In genomic region chr13:50123862-50124535, GRCh38 we compare ENCODE assay signal across 8 cellular contexts.
DNase-seq lines count a peak whose midpoint lies in the region; ATAC-seq, FAIRE-seq and TF ChIP-seq lines count a peak whose summit lies in the region.

No MANE protein-coding gene starts in this region.

- ATAC-seq in A549: peak; percentile 78 to 84
- ATAC-seq in GM18861 (IDR thresholded peaks at IDR 0.05; ENCODE audit: unreplicated experiment): peak; percentile 41
- ATAC-seq in HG03060 (IDR thresholded peaks at IDR 0.05; ENCODE audit: low read depth, unreplicated experiment): peak; percentile 42

- no peak; a peak in 1 of 5 replicates for TF ChIP-seq RAD21 in A549 (conservative IDR thresholded peaks at IDR 0.05 in 1 of 2, IDR thresholded peaks at IDR 0.05 in 1 of 2)

- no peak for FAIRE-seq in A549 (lab: Jason Lieb, UNC)
- FAIRE-seq in kidney (lab: Jason Lieb, UNC): no peak

- TF ChIP-seq EP300 in A549 (IDR thresholded peaks at IDR 0.05): no peak

- no peaks in the 10 kb centered on the region for H3K36me3 ChIP-seq in kidney (ENCODE audit: control insufficient read depth in 1 of 2, insufficient read depth in 2 of 2, low read length in 2 of 2)

- peak overlapping the region; percentile 91 for H3K4me2 ChIP-seq in A549

- DNase-seq in A549 (ENCODE audit: low read depth in 1 of 2, low spot score in 1 of 2) (peak; percentile 21 to 93), NCI-H2171 treated with DMSO at 0.1 percent for 48 hours (lab: John Stamatoyannopoulos, UW) (peak; percentile 93), caudate nucleus (lab: John Stamatoyannopoulos, UW) (peak in 48 of 61 donors; percentile 42 to 97 (median 88)), kidney (peak; percentile 99)
- DNase-seq in stimulated activated CD4-positive, alpha-beta T cell treated with anti-CD3 and anti-CD28 coated beads, Interleukin-15, amount 100 ng/mL, for 1 hour (ENCODE audit: low read depth in 1 of 2, low spot score in 1 of 2): peak; percentile 47 to 52

- TF ChIP-seq CTCF in A549 (IDR thresholded peaks at IDR 0.05): no peak
- TF ChIP-seq CTCF in WI38 (IDR thresholded peaks at IDR 0.05; ENCODE audit: low read depth, low read length): no peak
- TF ChIP-seq CTCF in kidney (IDR thresholded peaks at IDR 0.05; ENCODE audit: borderline replicate concordance, extremely low read depth, insufficient read depth): no peak

- peak; percentile 40 for TF ChIP-seq POLR2A in A549 (IDR thresholded peaks at IDR 0.05; ENCODE audit: low read length)

- H3K27ac ChIP-seq in A549: peak overlapping the region; percentile 97 to 99
- H3K27ac ChIP-seq in caudate nucleus (ENCODE audit: low read depth, low read length): peak overlapping the region; percentile 99
- peak overlapping the region; percentile 98 for H3K27ac ChIP-seq in kidney (ENCODE audit: low read depth in 2 of 2, low read length in 2 of 2)

- H3K9me3 ChIP-seq in A549: no peaks in the 10 kb centered on the region
- H3K9me3 ChIP-seq in kidney (ENCODE audit: control insufficient read depth in 1 of 2, low read length in 2 of 2): no peaks in the 10 kb centered on the region

- WGBS in A549 (ENCODE audit: missing lambda C conversion rate): no CpG with 5 or more reads among the region's 69 CpGs

- peak overlapping the region; percentile 63 to 88 for H3K9ac ChIP-seq in kidney (ENCODE audit: low read length in 2 of 2)

- intact Hi-C loops in kidney (cut with DNase I): no loop called here

- peak overlapping the region; percentile 67 for H3K4me3 ChIP-seq in A549
- peak overlapping the region; percentile 74 for H3K4me3 ChIP-seq in WI38 (ENCODE audit: low read depth, low read length)
- peak overlapping the region; percentile 77 to 82 for H3K4me3 ChIP-seq in kidney (ENCODE audit: low read length in 2 of 2)

- POLR2A ChIA-PET in A549 (lab: Yijun Ruan, JAX): interaction anchor here (2.7 to 3.0 kb wide), 2 partner anchors 42 to 127 kb away, joined by 16 to 21 read pairs; partner anchors contain the start of gene TRIM13

- CTCF ChIA-PET in A549 (lab: Yijun Ruan, JAX): interaction anchor here (0.7 to 1.0 kb wide), 3 partner anchors 40 to 453 kb away, joined by 3 read pairs; no protein-coding TSS in a partner anchor

- peaks cover 14% of the 10 kb centered on the region; the same call in 2 of the 3 replicates for H3K4me1 ChIP-seq in A549
- peaks cover 7 to 10% of the 10 kb centered on the region in 2 donors for H3K4me1 ChIP-seq in kidney (ENCODE audit: control insufficient read depth in 1 of 2, insufficient read depth in 1 of 2, low read depth in 1 of 2, low read length in 2 of 2)

TF ChIP-seq in A549, 52 proteins besides CTCF, POLR2A, EP300 and RAD21:
- no peak for TF ChIP-seq TP53 (CRISPR knock-in tag; IDR thresholded peaks at IDR 0.05)
- TF ChIP-seq ZFP36 (IDR thresholded peaks at IDR 0.05; ENCODE audit: borderline replicate concordance, partially characterized antibody): no peak
- TF ChIP-seq POLR2AphosphoS2 (conservative IDR thresholded peaks at IDR 0.05; ENCODE audit: low read length): no peak
- no peak for TF ChIP-seq CHD4 (IDR thresholded peaks at IDR 0.05; ENCODE audit: borderline replicate concordance)
- TF ChIP-seq NFE2L2 (conservative IDR thresholded peaks at IDR 0.05; ENCODE audit: low read length): no peak
- TF ChIP-seq HES2 (IDR thresholded peaks at IDR 0.05): no peak
- no peak for TF ChIP-seq SREBF2 (IDR thresholded peaks at IDR 0.05)
- no peak for TF ChIP-seq HEYL (CRISPR knock-in tag; IDR thresholded peaks at IDR 0.05)
- TF ChIP-seq PHF8 (IDR thresholded peaks at IDR 0.05; ENCODE audit: borderline replicate concordance, low read depth): peak; percentile 73
- no peak for TF ChIP-seq KDM1A (IDR thresholded peaks at IDR 0.05; ENCODE audit: low read depth)
- no peak for TF ChIP-seq MYC (IDR thresholded peaks at IDR 0.05; ENCODE audit: borderline replicate concordance, low read length)
- no peak for TF ChIP-seq HMGXB4 (CRISPR knock-in tag; IDR thresholded peaks at IDR 0.05; ENCODE audit: borderline replicate concordance)
- TF ChIP-seq BCL3 (IDR thresholded peaks at IDR 0.05): peak; percentile 19; the same call in 1 of the 3 replicates
- TF ChIP-seq RARB (CRISPR knock-in tag; IDR thresholded peaks at IDR 0.05): no peak
- no peak for TF ChIP-seq NR3C1 (IDR thresholded peaks at IDR 0.05)
- TF ChIP-seq PBX3 (IDR thresholded peaks at IDR 0.05): 0 out of 2 replicates have a peak, but pooled peaks have one; percentile 17
- 0 out of 3 replicates have a peak, but pooled peaks have one; percentile 15 for TF ChIP-seq SMC3 (IDR thresholded peaks at IDR 0.05)
- no peak for TF ChIP-seq RNF2 (IDR thresholded peaks at IDR 0.05; ENCODE audit: borderline replicate concordance, low read depth)
- TF ChIP-seq BHLHE40 (IDR thresholded peaks at IDR 0.05; ENCODE audit: low read depth, low read length): no peak
- no peak for TF ChIP-seq KDM5A (IDR thresholded peaks at IDR 0.05)
- TF ChIP-seq ZSCAN20 (CRISPR knock-in tag; IDR thresholded peaks at IDR 0.05): no peak
- TF ChIP-seq USF2 (IDR thresholded peaks at IDR 0.05): peak; percentile 61
- TF ChIP-seq CHD2 (IDR thresholded peaks at IDR 0.05; ENCODE audit: low read length, partially characterized antibody): no peak
- TF ChIP-seq JUN (IDR thresholded peaks at IDR 0.05): peak in 1 of 2 experiments; percentile 80; a peak in 2 of 5 replicates
- no peak for TF ChIP-seq FOSL2 (IDR thresholded peaks at IDR 0.05)
- TF ChIP-seq FOSL2 (CRISPR knock-in tag; IDR thresholded peaks at IDR 0.05): peak; percentile 72
- peak; percentile 21; the same call in 1 of the 2 replicates for TF ChIP-seq MAX (IDR thresholded peaks at IDR 0.05)
- TF ChIP-seq MAFK (IDR thresholded peaks at IDR 0.05; ENCODE audit: partially characterized antibody): no peak
- TF ChIP-seq EHMT2 (IDR thresholded peaks at IDR 0.05; ENCODE audit: low read depth): no peak

Comparison
In these comparisons a context has a peak if more than half of its experiments do, and no peak if none do; other contexts are left out.
1. Peak in every context shown above with its lines: DNase-seq, ATAC-seq, H3K4me3 ChIP-seq and H3K27ac ChIP-seq.